ENCODE assay signal across 22 cellular contexts in genomic region chr18:10322408-10322807, GRCh38.
A peak's percentile ranks its signal among the peaks of the same experiment; 100 is the strongest.
DNase-seq lines count a peak whose midpoint lies in the region; ATAC-seq and TF ChIP-seq lines count a peak whose summit lies in the region.
"Had no signal": no experiment of that assay in that cellular context is flagged by ENCODE, and none has a peak within 500 bp of the region (broad histone marks: within the 10 kb centered on the region; RNA-seq: fewer than 3 reads in every experiment).

No MANE protein-coding gene starts in this region.

- H3K4me1 Mint-ChIP-seq in activated naive CD4-positive, alpha-beta T cell treated with anti-CD3 and anti-CD28 coated beads, Interleukin-2, amount 10 ng/mL, durations not matched to agents 7 days and 5 days = no peaks in the 10 kb centered on the region
- H3K4me1 Mint-ChIP-seq in activated T-helper 17 cell treated with anti-CD3 and anti-CD28 coated beads, Interleukin-2, amount 50 U/mL, for 72 hours = no peaks in the 10 kb centered on the region

- peak; percentile 57 for ATAC-seq in foreskin keratinocyte
- ATAC-seq in GM18511 (IDR thresholded peaks at IDR 0.05; ENCODE audit: unreplicated experiment) = no peak
- ATAC-seq in activated T-helper 17 cell treated with anti-CD3 and anti-CD28 coated beads, Interleukin-2, amount 50 U/mL, for 72 hours (replicated peaks) = no peak
- ATAC-seq: CD8-positive, alpha-beta T cell had no signal

- no peaks in the 10 kb centered on the region for H3K27me3 Mint-ChIP-seq in activated naive CD4-positive, alpha-beta T cell treated with anti-CD3 and anti-CD28 coated beads, Interleukin-2, amount 10 ng/mL, durations not matched to agents 7 days and 5 days
- H3K27me3 Mint-ChIP-seq in activated T-helper 17 cell treated with anti-CD3 and anti-CD28 coated beads, Interleukin-2, amount 50 U/mL, for 72 hours = peaks cover 2% of the 10 kb centered on the region

- no peak overlapping the region for H3K27ac ChIP-seq in foreskin keratinocyte

- no peaks in the 10 kb centered on the region for H3K36me3 Mint-ChIP-seq in activated naive CD4-positive, alpha-beta T cell treated with anti-CD3 and anti-CD28 coated beads, Interleukin-2, amount 10 ng/mL, durations not matched to agents 7 days and 5 days
- no peaks in the 10 kb centered on the region for H3K36me3 Mint-ChIP-seq in activated T-helper 17 cell treated with anti-CD3 and anti-CD28 coated beads, Interleukin-2, amount 50 U/mL, for 72 hours (ENCODE audit: low read depth)
- H3K36me3 Mint-ChIP-seq: CD8-positive, alpha-beta T cell had no signal

- CTCF ChIA-PET in activated naive CD4-positive, alpha-beta T cell treated with anti-CD3 and anti-CD28 coated beads, Interleukin-2, amount 10 ng/mL, durations not matched to agents 7 days and 5 days (lab: Charles Lee) = no interaction called here

- no peak overlapping the region for H3K4me3 Mint-ChIP-seq in activated naive CD4-positive, alpha-beta T cell treated with anti-CD3 and anti-CD28 coated beads, Interleukin-2, amount 10 ng/mL, durations not matched to agents 7 days and 5 days
- H3K4me3 Mint-ChIP-seq in activated T-helper 17 cell treated with anti-CD3 and anti-CD28 coated beads, Interleukin-2, amount 50 U/mL, for 72 hours = no peak overlapping the region
- H3K4me3 Mint-ChIP-seq: B cell; CD8-positive, alpha-beta T cell had no signal

- no peaks in the 10 kb centered on the region for H3K9me3 Mint-ChIP-seq in activated naive CD4-positive, alpha-beta T cell treated with anti-CD3 and anti-CD28 coated beads, Interleukin-2, amount 10 ng/mL, durations not matched to agents 7 days and 5 days
- H3K9me3 Mint-ChIP-seq in activated T-helper 17 cell treated with anti-CD3 and anti-CD28 coated beads, Interleukin-2, amount 50 U/mL, for 72 hours = no peaks in the 10 kb centered on the region
- H3K9me3 Mint-ChIP-seq: CD8-positive, alpha-beta T cell had no signal

- H3K27me3 ChIP-seq in foreskin keratinocyte = peaks cover 5% of the 10 kb centered on the region
- H3K27me3 ChIP-seq: MG63 had no signal

- TF ChIP-seq CTCF in AG10803 (conservative IDR thresholded peaks at IDR 0.05; ENCODE audit: low read length) (no peak), foreskin keratinocyte (conservative IDR thresholded peaks at IDR 0.05) (no peak)

- DNase-seq in AG10803 (ENCODE audit: low read depth) (peak; percentile 13), amniotic epithelial cell (ENCODE audit: low read depth) (peak; percentile 3), foreskin keratinocyte (peak in 1 of 2 donors; percentile 22), foreskin melanocyte (no peak)
- DNase-seq in Jurkat, Clone E6-1 (ENCODE audit: low read depth, low spot score) = peak; percentile 91
- no peak for DNase-seq in activated naive CD4-positive, alpha-beta T cell treated with anti-CD3 and anti-CD28 coated beads, Interleukin-2, amount 10 ng/mL, durations not matched to agents 7 days and 5 days
- DNase-seq: 8988T; Calu3; CD8-positive, alpha-beta T cell; DMS53; Kasumi-1; MG63; NCI-H1092 treated with DMSO at 0.1 percent for 48 hours; NCI-H2081; NCI-H2171 treated with DMSO at 0.1 percent for 48 hours; NCI-H446; NCI-H69; SHP77 treated with DMSO at 0.1 percent for 48 hours; SK-N-SH had no signal

- H3K4me1 ChIP-seq in foreskin keratinocyte = no peaks in the 10 kb centered on the region

- H3K27ac Mint-ChIP-seq in activated naive CD4-positive, alpha-beta T cell treated with anti-CD3 and anti-CD28 coated beads, Interleukin-2, amount 10 ng/mL, durations not matched to agents 7 days and 5 days = no peak overlapping the region
- no peak overlapping the region for H3K27ac Mint-ChIP-seq in activated T-helper 17 cell treated with anti-CD3 and anti-CD28 coated beads, Interleukin-2, amount 50 U/mL, for 72 hours
- H3K27ac Mint-ChIP-seq: B cell; CD8-positive, alpha-beta T cell had no signal

- no peak overlapping the region for H3K4me3 ChIP-seq in AG10803 (ENCODE audit: low read length)
- H3K4me3 ChIP-seq in Jurkat, Clone E6-1 (ENCODE audit: low read length) = no peak overlapping the region
- H3K4me3 ChIP-seq: MG63 had no signal

Comparison
In these comparisons a context has a peak if more than half of its experiments do, and no peak if none do; other contexts are left out.
1. DNase-seq: peak in AG10803 (single experiment), Jurkat, Clone E6-1 (single experiment) and amniotic epithelial cell (single experiment); none in activated naive CD4-positive, alpha-beta T cell treated with anti-CD3 and anti-CD28 coated beads, Interleukin-2, amount 10 ng/mL, durations not matched to agents 7 days and 5 days (single experiment) and foreskin melanocyte (single experiment).